4 cellular contexts compared by ENCODE assay signal in genomic region chr7:6715898-6716297, GRCh38. TPM values are rescaled to one million over a fixed set of nuclear protein-coding genes. Genes with fewer than 3 reads are reported as not detected.
"Had no signal": no experiment of that assay in that cellular context is flagged by ENCODE, and none has a peak within 500 bp of the region (broad histone marks: within the 10 kb centered on the region; RNA-seq: fewer than 3 reads in every experiment).

No MANE protein-coding gene starts in this region.

RNA-seq across cellular contexts. Expression of gene RSPH10B2, which starts 38.0 kb away (rescaled TPM):
- total RNA-seq: HT1080, IMR-90 had no signal
- polyA plus RNA-seq: HepG2, IgD-negative memory B cell, IMR-90 had no signal
